In genomic region chr9:36148652-36149051, GRCh38 we compare ENCODE assay signal across 8 cellular contexts. TPM values are rescaled to one million over a fixed set of nuclear protein-coding genes. Genes with fewer than 3 reads are reported as not detected.
DNase-seq lines count a peak whose midpoint lies in the region; ATAC-seq, FAIRE-seq and TF ChIP-seq lines count a peak whose summit lies in the region.

No MANE protein-coding gene starts in this region.

- no peaks in the 10 kb centered on the region for H3K36me3 ChIP-seq in prostate gland

- no peak overlapping the region for H3K4me3 ChIP-seq in prostate gland

- ATAC-seq in GM21717 (IDR thresholded peaks at IDR 0.05; ENCODE audit: unreplicated experiment) = peak; percentile 40
- ATAC-seq in HG02970 (IDR thresholded peaks at IDR 0.05; ENCODE audit: low FRiP score, unreplicated experiment) = no peak

- H3K27me3 ChIP-seq in prostate gland (replicated peaks; ENCODE audit: insufficient read depth) = no peaks in the 10 kb centered on the region

- intact Hi-C loops in prostate gland (cut with DNase I) = no loop called here

- no peak for TF ChIP-seq POLR2A in prostate gland (IDR thresholded peaks at IDR 0.05)

- no peaks in the 10 kb centered on the region for H3K4me1 ChIP-seq in prostate gland (replicated peaks)

- no peaks in the 10 kb centered on the region for H3K9me3 ChIP-seq in prostate gland

- TF ChIP-seq CTCF in prostate gland (IDR thresholded peaks at IDR 0.05) = peak in 1 of 4 experiments; percentile 8

- 35% methylated on average over 8 of the region's 8 CpGs for WGBS in prostate gland

- peak; percentile 15 for FAIRE-seq in frontal cortex (lab: Jason Lieb, UNC)
- no peak for FAIRE-seq in urothelium cell line (lab: Jason Lieb, UNC)

- peak overlapping the region; percentile 61 to 67 for H3K27ac ChIP-seq in prostate gland

- DNase-seq in AG08395 (ENCODE audit: low spot score) = peak; percentile 97
- DNase-seq in OCI-M1 (lab: John Stamatoyannopoulos, UW) = peak; percentile 87
- DNase-seq in activated effector memory CD4-positive, alpha-beta T cell treated with Interleukin-2 at 50 U/mL for 16 hours = peak; percentile 67
- peak; percentile 76 to 86 for DNase-seq in frontal cortex (ENCODE audit: low spot score in 2 of 2)
- DNase-seq in prostate gland (ENCODE audit: low spot score) = peak; percentile 63
- DNase-seq in urothelium cell line (ENCODE audit: low spot score) = peak; percentile 98

RNA-seq across cellular contexts. Expression of gene GLIPR2, which starts 12.1 kb away (rescaled TPM):
- total RNA-seq in frontal cortex = 8.6 TPM
- total RNA-seq in prostate gland = 10 to 100 TPM; 21.6 to 36.5 TPM

RNA-seq across cellular contexts. Expression of gene CCIN, which starts 20.5 kb away (rescaled TPM):
- total RNA-seq in frontal cortex = not detected
- 1 to 10 TPM in 1 of 2 donors, under 1 TPM in 1; 0.18 to 3.0 TPM for total RNA-seq in prostate gland

RNA-seq across cellular contexts. Expression of gene CLTA, which starts 42.1 kb away (rescaled TPM):
- total RNA-seq in frontal cortex (152 TPM), prostate gland (100 to 1,000 TPM; 210 to 259 TPM)
